8 cellular contexts compared by ENCODE assay signal in genomic region chr2:229922449-229923386, GRCh38. TPM values are rescaled to one million over a fixed set of nuclear protein-coding genes. Genes with fewer than 3 reads are reported as not detected.
DNase-seq lines count a peak whose midpoint lies in the region; ATAC-seq and TF ChIP-seq lines count a peak whose summit lies in the region.

TSS of gene FBXO36 (plus strand) at chr2:229922503. CDS start at chr2:229922514, 11 bp downstream.

- peaks cover 0 to 5% of the 10 kb centered on the region in 2 donors for H3K36me3 ChIP-seq in left lung

- H3K27me3 ChIP-seq in left lung: no peaks in the 10 kb centered on the region

- peak in 2 of 3 experiments; percentile 29 to 44 for DNase-seq in activated CD8-positive, alpha-beta memory T cell treated with anti-CD3 and anti-CD28 coated beads for 48 hours (ENCODE audit: low read depth in 2 of 3, low spot score in 2 of 3)
- DNase-seq in activated CD8-positive, alpha-beta memory T cell treated with anti-CD3 and anti-CD28 coated beads for 24 hours: no peak
- peak; percentile 66 for DNase-seq in NCI-H2107 (lab: John Stamatoyannopoulos, UW)
- peak; percentile 85 for DNase-seq in UCSD-AML1 (lab: John Stamatoyannopoulos, UW; ENCODE audit: unreplicated experiment)
- peak; percentile 88 for DNase-seq in cerebellar cortex (ENCODE audit: low spot score)
- DNase-seq in left lung: peak; percentile 90 to 94
- DNase-seq in stimulated activated CD4-positive, alpha-beta T cell treated with anti-CD3 and anti-CD28 coated beads, Interleukin-4, amount 100 ng/mL, for 24 hours: peak; percentile 90

- H3K27ac ChIP-seq in left lung: peak within 1 kb of the TSS; percentile 97 to 98

- H3K9me3 ChIP-seq in left lung: no peaks in the 10 kb centered on the region

- intact Hi-C loops in left lung (cut with DNase I): no loop called here

- H3K4me3 ChIP-seq in left lung: peak within 1 kb of the TSS; percentile 90 to 100

- peaks cover 4 to 40% of the 10 kb centered on the region in 2 donors for H3K4me1 ChIP-seq in left lung

- TF ChIP-seq CTCF in left lung (IDR thresholded peaks at IDR 0.05): no peak

- ATAC-seq in HG02938 (IDR thresholded peaks at IDR 0.05; ENCODE audit: unreplicated experiment) (peak; percentile 72), left lung (peak; percentile 83)

RNA-seq across cellular contexts. Expression of gene FBXO36, which starts in this region (rescaled TPM):
- total RNA-seq in left lung: 1 to 10 TPM; 2.0 to 2.4 TPM
